In genomic region chr3:14423197-14423743, GRCh38 we compare ENCODE assay signal across 11 cellular contexts. TPM values are rescaled to one million over a fixed set of nuclear protein-coding genes. Genes with fewer than 3 reads are reported as not detected.
DNase-seq lines count a peak whose midpoint lies in the region; ATAC-seq and TF ChIP-seq lines count a peak whose summit lies in the region.
"Had no signal": no experiment of that assay in that cellular context is flagged by ENCODE, and none has a peak within 500 bp of the region (broad histone marks: within the 10 kb centered on the region; RNA-seq: fewer than 3 reads in every experiment).

No MANE protein-coding gene starts in this region.

- H3K9me3 Mint-ChIP-seq in activated naive CD8-positive, alpha-beta T cell treated with anti-CD3 and anti-CD28 coated beads, Interleukin-2, amount 50 U/mL, for 24 hours, result no peaks in the 10 kb centered on the region

- H3K27me3 ChIP-seq in BLaER1, result no peaks in the 10 kb centered on the region
- H3K27me3 ChIP-seq in lower lobe of right lung (ENCODE audit: low read depth), result no peaks in the 10 kb centered on the region
- H3K27me3 ChIP-seq in spleen (replicated peaks in 1 of 7), result no peaks in the 10 kb centered on the region

- H3K4me2 ChIP-seq in BLaER1, result peak overlapping the region; percentile 71

- DNase-seq in activated naive CD8-positive, alpha-beta T cell treated with anti-CD3 and anti-CD28 coated beads, Interleukin-2, amount 50 U/mL, for 24 hours, result no peak
- DNase-seq in lower lobe of right lung, result peak; percentile 77
- DNase-seq in spleen, result no peak
- no peak for DNase-seq in NCI-H1092 (lab: John Stamatoyannopoulos, UW)
- DNase-seq: DMS153; nucleus accumbens; stimulated activated CD4-positive, alpha-beta T cell treated with anti-CD3 and anti-CD28 coated beads, Interleukin-2, amount 100 ng/mL, for 24 hours had no signal

- H3K36me3 ChIP-seq in BLaER1 (peaks cover 44% of the 10 kb centered on the region), HEK293 (ENCODE audit: control insufficient read depth in 2 of 2, insufficient read depth in 1 of 2, low read length in 2 of 2) (peaks cover 0 to 3% of the 10 kb centered on the region in 2 experiments; a peak in 1 of 3 replicates), lower lobe of right lung (peaks cover 6% of the 10 kb centered on the region), spleen (peaks cover 0 to 74% (median 4%) of the 10 kb centered on the region in 6 donors)

- H3K36me3 Mint-ChIP-seq in activated naive CD8-positive, alpha-beta T cell treated with anti-CD3 and anti-CD28 coated beads, Interleukin-2, amount 50 U/mL, for 24 hours (ENCODE audit: low read depth), result peaks cover 18% of the 10 kb centered on the region

- peak overlapping the region; percentile 90 for H3K27ac Mint-ChIP-seq in activated naive CD8-positive, alpha-beta T cell treated with anti-CD3 and anti-CD28 coated beads, Interleukin-2, amount 50 U/mL, for 24 hours

- H4K20me1 ChIP-seq in BLaER1, result peaks cover 98% of the 10 kb centered on the region

- no peak overlapping the region for H3K4me3 ChIP-seq in BLaER1
- H3K4me3 ChIP-seq in HEK293 (ENCODE audit: low read depth, low read length), result no peak overlapping the region
- H3K4me3 ChIP-seq in lower lobe of right lung, result no peak overlapping the region
- no peak overlapping the region for H3K4me3 ChIP-seq in spleen

- intact Hi-C loops in lower lobe of right lung (cut with DNase I) (no loop called here), spleen (cut with DNase I; ENCODE audit: low total_unique reads) (no loop called here)

- TF ChIP-seq CTCF in HEK293 (tag by site-specific recombination; IDR thresholded peaks at IDR 0.05) (no peak), lower lobe of right lung (IDR thresholded peaks at IDR 0.05) (no peak), spleen (IDR thresholded peaks at IDR 0.05 in 8 of 11, conservative IDR thresholded peaks at IDR 0.05 in 3 of 11) (no peak)

- no peak for TF ChIP-seq POLR2A in spleen (IDR thresholded peaks at IDR 0.05)

- ATAC-seq in activated naive CD8-positive, alpha-beta T cell treated with anti-CD3 and anti-CD28 coated beads, Interleukin-2, amount 50 U/mL, for 24 hours, result no peak
- ATAC-seq in lower lobe of right lung (peak; percentile 40 to 48), GM21576 (IDR thresholded peaks at IDR 0.05; ENCODE audit: unreplicated experiment) (no peak), GM19467 (IDR thresholded peaks at IDR 0.05; ENCODE audit: unreplicated experiment) (no peak)

- H3K4me1 ChIP-seq in BLaER1 (peaks cover 70% of the 10 kb centered on the region), HEK293 (ENCODE audit: control insufficient read depth, insufficient read depth, low read length) (no peaks in the 10 kb centered on the region), lower lobe of right lung (peaks cover 100% of the 10 kb centered on the region), spleen (peaks cover 52 to 97% (median 76%) of the 10 kb centered on the region in 6 donors)

- H3K27me3 Mint-ChIP-seq in activated naive CD8-positive, alpha-beta T cell treated with anti-CD3 and anti-CD28 coated beads, Interleukin-2, amount 50 U/mL, for 24 hours, result no peaks in the 10 kb centered on the region

- H3K9ac ChIP-seq in BLaER1, result no peak overlapping the region

- H3K9me3 ChIP-seq in BLaER1, result no peaks in the 10 kb centered on the region
- H3K9me3 ChIP-seq in HEK293 (ENCODE audit: control insufficient read depth, insufficient read depth, low read depth, low read length), result no peaks in the 10 kb centered on the region
- H3K9me3 ChIP-seq in lower lobe of right lung, result no peaks in the 10 kb centered on the region
- H3K9me3 ChIP-seq in spleen, result no peaks in the 10 kb centered on the region

- 76 to 92% (median 86%) methylated on average over 2 of the region's 2 CpGs for WGBS in spleen, 5 donors

- H3K4me3 Mint-ChIP-seq in activated naive CD8-positive, alpha-beta T cell treated with anti-CD3 and anti-CD28 coated beads, Interleukin-2, amount 50 U/mL, for 24 hours, result no peak overlapping the region

- peaks cover 74% of the 10 kb centered on the region for H3K4me1 Mint-ChIP-seq in activated naive CD8-positive, alpha-beta T cell treated with anti-CD3 and anti-CD28 coated beads, Interleukin-2, amount 50 U/mL, for 24 hours

- POLR2A ChIA-PET in HEK293 (lab: Yijun Ruan, JAX), result no interaction called here

- CTCF ChIA-PET in HEK293 (lab: Yijun Ruan, JAX), result interaction anchor here (0.9 kb wide), 1 partner anchor 9 kb away, joined by 4 read pairs; no protein-coding TSS in a partner anchor

- H3K27ac ChIP-seq in BLaER1 (no peak overlapping the region), HEK293 (ENCODE audit: extremely low read depth, low read depth, low read length) (no peak overlapping the region), lower lobe of right lung (peak overlapping the region; percentile 59), spleen (peak overlapping the region in 4 of 8 donors; percentile 15 to 99 (median 96))

TF ChIP-seq in HEK293, 187 proteins besides CTCF, POLR2A, EP300 and RAD21:
- peak; percentile 13; the same call in 1 of the 2 replicates for TF ChIP-seq ZNF580 (tag by site-specific recombination; IDR thresholded peaks at IDR 0.05)
- TF ChIP-seq ZNF768 (tag by site-specific recombination; IDR thresholded peaks at IDR 0.05), result peak; percentile 94
- no peak for TF ChIP-seq ZNF423 (tag by site-specific recombination; IDR thresholded peaks at IDR 0.05)
- TF ChIP-seq, protein P1, sequence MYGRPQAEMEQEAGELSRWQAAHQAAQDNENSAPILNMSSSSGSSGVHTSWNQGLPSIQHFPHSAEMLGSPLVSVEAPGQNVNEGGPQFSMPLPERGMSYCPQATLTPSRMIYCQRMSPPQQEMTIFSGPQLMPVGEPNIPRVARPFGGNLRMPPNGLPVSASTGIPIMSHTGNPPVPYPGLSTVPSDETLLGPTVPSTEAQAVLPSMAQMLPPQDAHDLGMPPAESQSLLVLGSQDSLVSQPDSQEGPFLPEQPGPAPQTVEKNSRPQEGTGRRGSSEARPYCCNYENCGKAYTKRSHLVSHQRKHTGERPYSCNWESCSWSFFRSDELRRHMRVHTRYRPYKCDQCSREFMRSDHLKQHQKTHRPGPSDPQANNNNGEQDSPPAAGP (tag by site-specific recombination; IDR thresholded peaks at IDR 0.05), result 0 out of 2 replicates have a peak, but pooled peaks have one; percentile 51

RNA-seq across cellular contexts. Expression of gene SLC6A6, which starts 20.9 kb away (rescaled TPM):
- total RNA-seq in lower lobe of right lung, result 84.0 TPM
- total RNA-seq in spleen, result 100 to 1,000 TPM in 6 of 7 donors, 10 to 100 TPM in 1; 75.4 to 150 (median 128) TPM
- 10 to 100 TPM in 1 of 3 donors, 1 to 10 TPM in 2; 3.4 to 14.2 (median 3.9) TPM for polyA plus RNA-seq in spleen

Comparison
In these comparisons a context has a peak if more than half of its experiments do, and no peak if none do; other contexts are left out.
1. ATAC-seq: peak in lower lobe of right lung (2 of 2); none in activated naive CD8-positive, alpha-beta T cell treated with anti-CD3 and anti-CD28 coated beads, Interleukin-2, amount 50 U/mL, for 24 hours (single experiment), GM21576 (single experiment) and GM19467 (single experiment).